10 cellular contexts compared by ENCODE assay signal in the genomic region with DNA sequence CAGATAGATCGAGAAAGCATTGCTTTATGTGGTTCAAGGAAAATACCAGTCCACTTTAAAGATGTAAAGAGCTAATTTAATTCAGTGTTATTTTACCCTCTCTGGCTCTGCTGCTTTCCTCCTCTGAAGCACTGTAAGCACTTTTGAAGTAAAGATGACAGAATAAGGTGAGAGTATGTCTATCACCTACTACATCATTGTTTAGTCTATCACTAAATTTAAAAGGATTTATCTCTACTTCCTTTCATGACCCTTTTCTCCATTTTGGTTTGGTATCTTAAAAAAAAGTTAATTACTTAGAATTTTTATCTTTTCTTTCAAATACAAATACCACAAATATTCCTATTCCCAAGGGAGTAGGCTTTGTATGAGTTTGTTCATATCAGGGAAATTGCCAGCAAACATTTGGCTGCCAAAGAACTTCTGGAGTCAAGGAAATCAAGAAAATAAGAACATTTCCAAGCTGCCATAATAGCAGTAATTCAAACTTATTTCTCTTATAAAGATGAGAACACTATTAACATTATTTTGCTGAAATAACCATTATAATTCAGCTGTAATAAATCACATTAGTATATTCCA.
DNase-seq lines count a peak whose midpoint lies in the region; ATAC-seq and TF ChIP-seq lines count a peak whose summit lies in the region.
"Had no signal": no experiment of that assay in that cellular context is flagged by ENCODE, and none has a peak within 500 bp of the region (broad histone marks: within the 10 kb centered on the region; RNA-seq: fewer than 3 reads in every experiment).

No MANE protein-coding gene starts in this region.

- H3K9me2 ChIP-seq in PC-3 (replicated peaks; ENCODE audit: low read length), result no peaks in the 10 kb centered on the region

- H3F3A ChIP-seq in PC-3 (ENCODE audit: low read length, unreplicated experiment), result no peaks in the 10 kb centered on the region

- no peak overlapping the region for H3K9ac ChIP-seq in PC-3 (ENCODE audit: low read length)

- no peak for TF ChIP-seq CTCF in PC-3 (conservative IDR thresholded peaks at IDR 0.05; ENCODE audit: low read depth, low read length)
- no peak for TF ChIP-seq CTCF in gastrocnemius medialis (IDR thresholded peaks at IDR 0.05 in 4 of 5, conservative IDR thresholded peaks at IDR 0.05 in 1 of 5)

- no peaks in the 10 kb centered on the region for H3K79me2 ChIP-seq in PC-3 (ENCODE audit: low read length)

- in situ Hi-C loops in gastrocnemius medialis (cut with MboI; ENCODE audit: low sequenced_read_pairs in 4 of 4), result no loop called here

- H4K20me1 ChIP-seq in PC-3 (ENCODE audit: low read length), result no peaks in the 10 kb centered on the region

- peaks cover 27% of the 10 kb centered on the region for H3K4me1 ChIP-seq in PC-3 (ENCODE audit: insufficient read depth, low read length)
- H3K4me1 ChIP-seq in gastrocnemius medialis, result peaks cover 28 to 39% of the 10 kb centered on the region in 2 donors

- DNase-seq in EH (ENCODE audit: low read depth), result peak; percentile 38
- no peak for DNase-seq in PC-3
- peak; percentile 85 for DNase-seq in fibroblast of gingiva (ENCODE audit: low read depth)
- DNase-seq in gastrocnemius medialis, result peak in 1 of 2 donors; percentile 6
- no peak for DNase-seq in cerebellum (ENCODE audit: low spot score)
- no peak for DNase-seq in amniotic stem cell (lab: John Stamatoyannopoulos, UW)
- DNase-seq in NOMO-1 treated with DMSO at 0.1 percent for 48 hours (lab: John Stamatoyannopoulos, UW; ENCODE audit: unreplicated experiment), result no peak
- DNase-seq in NCI-H187 treated with DMSO at 0.1 percent for 48 hours (lab: John Stamatoyannopoulos, UW), result no peak
- DNase-seq: activated CD4-positive, alpha-beta T cell treated with anti-CD3 and anti-CD28 coated beads for 48 hours; DMS153 had no signal

- H3K9me3 ChIP-seq in PC-3 (ENCODE audit: low read length) (no peaks in the 10 kb centered on the region), gastrocnemius medialis (no peaks in the 10 kb centered on the region)

- no peak for TF ChIP-seq POLR2A in gastrocnemius medialis (IDR thresholded peaks at IDR 0.05)

- no peak overlapping the region for H2AFZ ChIP-seq in PC-3 (ENCODE audit: low read length)

- peak overlapping the region; percentile 74 for H3K4me2 ChIP-seq in PC-3 (ENCODE audit: low read length)

- H3K27ac ChIP-seq in PC-3 (ENCODE audit: low read length) (peak overlapping the region; percentile 42), gastrocnemius medialis (peak overlapping the region; percentile 77 to 87 (median 80))

- no TSS peak for BruUV-seq in PC-3 (replicated peaks; lab: Mats Ljungman, UMichigan)

- intact Hi-C loops in PC-3 (cut with micrococcal nuclease) (no loop called here), gastrocnemius medialis (cut with DNase I; ENCODE audit: low total_unique reads) (loop anchor here (2.0 kb wide), 1 partner anchor 33 kb away; no protein-coding TSS in a partner anchor)

- POLR2A ChIA-PET in PC-3 (lab: Charles Lee; ENCODE audit: unreplicated experiment), result interaction anchor here (0.6 kb wide), 1 partner anchor 130 kb away, joined by 3 read pairs; no protein-coding TSS in a partner anchor

- H3K36me3 ChIP-seq in PC-3 (ENCODE audit: low read depth, low read length) (no peaks in the 10 kb centered on the region), gastrocnemius medialis (no peaks in the 10 kb centered on the region)

- ATAC-seq in PC-3, result no peak
- ATAC-seq in gastrocnemius medialis, result no peak

- CTCF ChIA-PET in PC-3 (lab: Charles Lee), result no interaction called here

- H3K27me3 ChIP-seq in PC-3 (ENCODE audit: low read length) (no peaks in the 10 kb centered on the region), gastrocnemius medialis (no peaks in the 10 kb centered on the region)

- peak overlapping the region; percentile 48 for H3K4me3 ChIP-seq in PC-3 (ENCODE audit: low read length)
- H3K4me3 ChIP-seq in gastrocnemius medialis, result peak overlapping the region; percentile 9 to 39 (median 25)

Comparison
In these comparisons a context has a peak if more than half of its experiments do, and no peak if none do; other contexts are left out.
1. DNase-seq: peak in EH (single experiment) and fibroblast of gingiva (single experiment); none in PC-3 (single experiment), cerebellum (single experiment), amniotic stem cell (single experiment), NOMO-1 treated with DMSO at 0.1 percent for 48 hours (single experiment) and NCI-H187 treated with DMSO at 0.1 percent for 48 hours (single experiment).